ENCODE assay signal across 11 cellular contexts in the genomic region with DNA sequence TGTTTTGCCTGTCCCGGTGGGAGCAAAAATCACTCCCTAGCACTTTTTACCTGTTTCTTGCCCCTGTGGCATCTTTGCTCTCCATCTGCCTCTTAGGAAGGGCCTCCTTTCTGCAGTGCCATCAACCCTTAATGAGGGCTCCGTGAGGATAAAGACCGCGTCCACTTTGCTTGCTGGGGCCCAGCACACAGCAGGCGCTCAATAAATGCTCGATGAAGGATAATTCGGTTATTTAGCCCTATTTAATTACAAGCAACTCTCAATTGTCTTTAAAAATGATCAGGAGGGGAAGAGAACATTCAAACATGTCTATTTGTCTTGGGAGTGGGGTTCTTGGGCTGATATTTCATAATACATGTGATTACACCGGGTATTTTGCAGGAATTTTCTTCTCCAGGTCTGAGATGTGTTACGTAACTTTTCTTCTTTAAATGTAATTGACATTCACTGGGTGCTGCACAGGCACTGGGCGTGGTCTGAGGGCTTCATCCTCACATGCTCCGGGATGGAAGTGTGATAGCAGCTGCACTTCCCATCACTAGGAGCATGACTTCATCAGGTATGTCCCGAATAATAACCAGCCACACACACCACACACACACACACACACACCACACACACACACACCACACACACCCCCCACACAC. TPM values are rescaled to one million over a fixed set of nuclear protein-coding genes. Genes with fewer than 3 reads are reported as not detected.
DNase-seq lines count a peak whose midpoint lies in the region; ATAC-seq and TF ChIP-seq lines count a peak whose summit lies in the region.
"Had no signal": no experiment of that assay in that cellular context is flagged by ENCODE, and none has a peak within 500 bp of the region (broad histone marks: within the 10 kb centered on the region; RNA-seq: fewer than 3 reads in every experiment).

No MANE protein-coding gene starts in this region.

- WGBS in stomach, 5 donors = 40 to 54% (median 48%) methylated on average over 12 of the region's 12 CpGs

- TF ChIP-seq CTCF in glutamatergic neuron (IDR thresholded peaks at IDR 0.05; ENCODE audit: partially characterized antibody, unreplicated experiment) = no peak
- TF ChIP-seq CTCF in stomach (IDR thresholded peaks at IDR 0.05) = no peak

- peaks cover 29% of the 10 kb centered on the region for H3K4me1 Mint-ChIP-seq in activated T-cell treated with anti-CD3 and anti-CD28 coated beads, Interleukin-2, amount 50 U/mL, for 72 hours (ENCODE audit: low read depth)
- peaks cover 12% of the 10 kb centered on the region for H3K4me1 Mint-ChIP-seq in activated T-cell treated with anti-CD3 and anti-CD28 coated beads, Interleukin-2, amount 50 U/mL, for 4 hours (ENCODE audit: low read depth)
- peaks cover 29% of the 10 kb centered on the region for H3K4me1 Mint-ChIP-seq in glutamatergic neuron (ENCODE audit: low read depth, unreplicated experiment)

- H3K27ac Mint-ChIP-seq in activated T-cell treated with anti-CD3 and anti-CD28 coated beads, Interleukin-2, amount 50 U/mL, for 72 hours = no peak overlapping the region
- H3K27ac Mint-ChIP-seq in glutamatergic neuron (ENCODE audit: unreplicated experiment) = peak overlapping the region; percentile 36

- no peak overlapping the region for H3K27ac ChIP-seq in stomach
- H3K27ac ChIP-seq: C4-2B, colonic mucosa had no signal

- TF ChIP-seq POLR2A in stomach (IDR thresholded peaks at IDR 0.05) = no peak

- POLR2A ChIA-PET in HEK293T (lab: Yijun Ruan, JAX) = interaction anchor here (1.1 kb wide), 1 partner anchor 62 kb away, joined by 4 read pairs; a partner anchor contains a TSS

- no peaks in the 10 kb centered on the region for H3K36me3 Mint-ChIP-seq in activated T-cell treated with anti-CD3 and anti-CD28 coated beads, Interleukin-2, amount 50 U/mL, for 72 hours (ENCODE audit: insufficient read depth in 2 of 2)
- no peaks in the 10 kb centered on the region for H3K36me3 Mint-ChIP-seq in activated T-cell treated with anti-CD3 and anti-CD28 coated beads, Interleukin-2, amount 50 U/mL, for 4 hours (ENCODE audit: insufficient read depth)
- H3K36me3 Mint-ChIP-seq in glutamatergic neuron (ENCODE audit: unreplicated experiment) = peaks cover 7% of the 10 kb centered on the region

- peaks cover 0 to 13% (median 6%) of the 10 kb centered on the region in 4 donors for H3K4me1 ChIP-seq in stomach
- H3K4me1 ChIP-seq: colonic mucosa had no signal

- H3K36me3 ChIP-seq in stomach = no peaks in the 10 kb centered on the region
- H3K36me3 ChIP-seq: colonic mucosa had no signal

- TF ChIP-seq EP300 in stomach (IDR thresholded peaks at IDR 0.05) = no peak

- H3K9me3 Mint-ChIP-seq in activated T-cell treated with anti-CD3 and anti-CD28 coated beads, Interleukin-2, amount 50 U/mL, for 72 hours = no peaks in the 10 kb centered on the region
- no peaks in the 10 kb centered on the region for H3K9me3 Mint-ChIP-seq in activated T-cell treated with anti-CD3 and anti-CD28 coated beads, Interleukin-2, amount 50 U/mL, for 4 hours
- peaks cover 8% of the 10 kb centered on the region for H3K9me3 Mint-ChIP-seq in glutamatergic neuron (ENCODE audit: unreplicated experiment)

- H3K27me3 ChIP-seq in stomach = peaks cover 0 to 96% (median 59%) of the 10 kb centered on the region in 3 donors

- peak overlapping the region; percentile 77 to 81 for H3K4me3 Mint-ChIP-seq in activated T-cell treated with anti-CD3 and anti-CD28 coated beads, Interleukin-2, amount 50 U/mL, for 72 hours
- no peak overlapping the region for H3K4me3 Mint-ChIP-seq in activated T-cell treated with anti-CD3 and anti-CD28 coated beads, Interleukin-2, amount 50 U/mL, for 4 hours
- H3K4me3 Mint-ChIP-seq in glutamatergic neuron (ENCODE audit: unreplicated experiment) = peak overlapping the region; percentile 40

- no peak for DNase-seq in activated T-cell treated with anti-CD3 and anti-CD28 coated beads, Interleukin-2, amount 50 U/mL, for 72 hours
- DNase-seq in activated T-cell treated with anti-CD3 and anti-CD28 coated beads, Interleukin-2, amount 50 U/mL, for 4 hours = no peak
- DNase-seq in SHP77 (lab: John Stamatoyannopoulos, UW) = peak; percentile 58 to 73
- no peak for DNase-seq in glutamatergic neuron
- DNase-seq in stomach = no peak
- no peak for DNase-seq in HEK293T (ENCODE audit: extremely low spot score)
- no peak for DNase-seq in activated CD4-positive, CD25-positive, alpha-beta regulatory T cell treated with anti-CD3 and anti-CD28 coated beads, Interleukin-2, amount 50 U/mL, for 72 hours
- DNase-seq: activated CD4-positive, CD25-positive, alpha-beta regulatory T cell; colonic mucosa had no signal

- no peak for ATAC-seq in activated T-cell treated with anti-CD3 and anti-CD28 coated beads, Interleukin-2, amount 50 U/mL, for 72 hours (replicated peaks in 1 of 2)
- ATAC-seq in activated T-cell treated with anti-CD3 and anti-CD28 coated beads, Interleukin-2, amount 50 U/mL, for 4 hours = no peak
- no peak for ATAC-seq in HG02840 (IDR thresholded peaks at IDR 0.05; ENCODE audit: low FRiP score, unreplicated experiment)

- peak overlapping the region; percentile 20 to 31 (median 26) for H3K4me3 ChIP-seq in stomach
- H3K4me3 ChIP-seq: colonic mucosa had no signal

- no peaks in the 10 kb centered on the region for H3K9me3 ChIP-seq in stomach
- H3K9me3 ChIP-seq: colonic mucosa had no signal

- H3K27me3 Mint-ChIP-seq in activated T-cell treated with anti-CD3 and anti-CD28 coated beads, Interleukin-2, amount 50 U/mL, for 72 hours (ENCODE audit: low read depth) = peaks cover 65% of the 10 kb centered on the region
- peaks cover 70% of the 10 kb centered on the region for H3K27me3 Mint-ChIP-seq in activated T-cell treated with anti-CD3 and anti-CD28 coated beads, Interleukin-2, amount 50 U/mL, for 4 hours (ENCODE audit: low read depth)
- H3K27me3 Mint-ChIP-seq in glutamatergic neuron (ENCODE audit: unreplicated experiment) = no peaks in the 10 kb centered on the region

- intact Hi-C loops in stomach (cut with DNase I; ENCODE audit: low total_unique reads) = no loop called here

- CTCF ChIA-PET in HEK293T (lab: Yijun Ruan, JAX) = interaction anchor here (0.7 to 1.1 kb wide), 2 partner anchors 28 to 117 kb away, joined by 3 read pairs; no protein-coding TSS in a partner anchor

TF ChIP-seq in HEK293T, 16 proteins besides CTCF, POLR2A, EP300 and RAD21:
- no peak for TF ChIP-seq SUZ12 (IDR thresholded peaks at IDR 0.05)
- no peak for TF ChIP-seq ZNF384 (IDR thresholded peaks at IDR 0.05)
- TF ChIP-seq HDGF (IDR thresholded peaks at IDR 0.05; ENCODE audit: borderline replicate concordance) = no peak
- TF ChIP-seq TARDBP (IDR thresholded peaks at IDR 0.05) = no peak

RNA-seq across cellular contexts. Expression of a gene that starts 19.8 kb away (rescaled TPM):
- 1 to 10 TPM; 3.2 to 5.4 TPM for total RNA-seq in activated T-cell treated with anti-CD3 and anti-CD28 coated beads, Interleukin-2, amount 50 U/mL, for 72 hours
- total RNA-seq in activated T-cell treated with anti-CD3 and anti-CD28 coated beads, Interleukin-2, amount 50 U/mL, for 4 hours = 1 to 10 TPM in 1 of 3 donors, under 1 TPM in 2; 0.91 to 1.4 (median 0.95) TPM
- total RNA-seq in glutamatergic neuron (ENCODE audit: unreplicated experiment) (43.7 TPM), stomach (1 to 10 TPM in 2 of 5 donors, under 1 TPM in 2, not detected in 1; under 0.01 to 8.1 (median 3.9) TPM)
- polyA plus RNA-seq in stomach = under 1 TPM; 0.20 to 0.37 (median 0.31) TPM

Comparison
In these comparisons a context has a peak if more than half of its experiments do, and no peak if none do; other contexts are left out.
1. DNase-seq: peak in SHP77 (2 of 2); none in activated T-cell treated with anti-CD3 and anti-CD28 coated beads, Interleukin-2, amount 50 U/mL, for 72 hours (0 of 2), activated T-cell treated with anti-CD3 and anti-CD28 coated beads, Interleukin-2, amount 50 U/mL, for 4 hours (single experiment), glutamatergic neuron (single experiment), stomach (single experiment), HEK293T (single experiment) and activated CD4-positive, CD25-positive, alpha-beta regulatory T cell treated with anti-CD3 and anti-CD28 coated beads, Interleukin-2, amount 50 U/mL, for 72 hours (single experiment).